Comparison of ENCODE assay signal across 23 cellular contexts in genomic region chr11:69130586-69131566, GRCh38. TPM values are rescaled to one million over a fixed set of nuclear protein-coding genes. Genes with fewer than 3 reads are reported as not detected.
A peak's percentile ranks its signal among the peaks of the same experiment; 100 is the strongest.
DNase-seq lines count a peak whose midpoint lies in the region; ATAC-seq, FAIRE-seq and TF ChIP-seq lines count a peak whose summit lies in the region.
"Had no signal": no experiment of that assay in that cellular context is flagged by ENCODE, and none has a peak within 500 bp of the region (broad histone marks: within the 10 kb centered on the region; RNA-seq: fewer than 3 reads in every experiment).

No MANE protein-coding gene starts in this region.

- CTCF ChIA-PET in H1 (lab: Charles Lee; ENCODE audit: partially characterized antibody) = interaction anchor here (0.6 to 3.3 kb wide), 66 partner anchors 9 to 546 kb away, joined by 3 to 26 read pairs (median 5); partner anchors contain the start of genes MYEOV and SMIM38
- CTCF ChIA-PET in activated CD4-positive, alpha-beta memory T cell treated with anti-CD3 and anti-CD28 coated beads for 36 hours (lab: Charles Lee) = interaction anchor here (1.7 kb wide), 1 partner anchor 29 kb away, joined by 4 read pairs; no protein-coding TSS in a partner anchor

- H3K36me3 Mint-ChIP-seq in activated T-cell treated with anti-CD3 and anti-CD28 coated beads, Interleukin-2, amount 50 U/mL, for 24 hours (ENCODE audit: low read depth) = no peaks in the 10 kb centered on the region
- peaks cover 5% of the 10 kb centered on the region for H3K36me3 Mint-ChIP-seq in activated CD4-positive, alpha-beta memory T cell treated with anti-CD3 and anti-CD28 coated beads for 36 hours
- H3K36me3 Mint-ChIP-seq: natural killer cell treated with Interleukin-12 subunit alpha and Interleukin-12 subunit beta and Interleukin-15 and Interleukin-18, amount 100 ng/mL, for 72 hours had no signal

- peak overlapping the region; percentile 89; the same call in 1 of the 2 replicates for H2BK12ac ChIP-seq in H1 (ENCODE audit: low read depth, low read length)

- no peak overlapping the region for H2BK120ac ChIP-seq in H1 (replicated peaks; ENCODE audit: low read depth, low read length)

- no peaks in the 10 kb centered on the region for H4K20me1 ChIP-seq in H1 (replicated peaks in 1 of 2; ENCODE audit: control insufficient read depth in 1 of 2, insufficient read depth in 2 of 2, low read length in 2 of 2)

- peak overlapping the region; percentile 66 for H4K91ac ChIP-seq in H1 (replicated peaks; ENCODE audit: insufficient read length, low read length)

- TF ChIP-seq POLR2A in H1 (IDR thresholded peaks at IDR 0.05; ENCODE audit: control extremely low read depth in 1 of 2, low read depth in 2 of 2, low read length in 2 of 2) (no peak), right lobe of liver (IDR thresholded peaks at IDR 0.05) (no peak)

- peak; percentile 5 to 29 (median 6) for ATAC-seq in right lobe of liver
- ATAC-seq in upper lobe of right lung = peak; percentile 38
- ATAC-seq: activated naive CD4-positive, alpha-beta T cell treated with anti-CD3 and anti-CD28 coated beads, Interleukin-2, amount 50 U/mL, for 72 hours had no signal

- H3K14ac ChIP-seq in H1 (ENCODE audit: insufficient read length) = no peak overlapping the region

- peak overlapping the region; percentile 94; the same call in 1 of the 2 replicates for H2BK20ac ChIP-seq in H1 (ENCODE audit: low read length)

- no peaks in the 10 kb centered on the region for H3K23me2 ChIP-seq in H1 (ENCODE audit: low read depth, low read length)

- H3K27ac ChIP-seq in H1 (ENCODE audit: low read depth, low read length) (no peak overlapping the region), right lobe of liver (no peak overlapping the region), upper lobe of right lung (no peak overlapping the region)
- H3K27ac ChIP-seq: gastrocnemius medialis, psoas muscle had no signal

- peaks cover 22% of the 10 kb centered on the region for H3K4me1 Mint-ChIP-seq in activated T-cell treated with anti-CD3 and anti-CD28 coated beads, Interleukin-2, amount 50 U/mL, for 24 hours (ENCODE audit: low read depth)
- peaks cover 14% of the 10 kb centered on the region for H3K4me1 Mint-ChIP-seq in activated CD4-positive, alpha-beta memory T cell treated with anti-CD3 and anti-CD28 coated beads for 36 hours (ENCODE audit: low read depth)
- H3K4me1 Mint-ChIP-seq: brain had no signal

- peak overlapping the region; percentile 15; the same call in 1 of the 2 replicates for H3K18ac ChIP-seq in H1 (ENCODE audit: extremely low read depth, low read length)

- H4K8ac ChIP-seq in H1 (ENCODE audit: extremely low read depth, insufficient read depth, low read length) = peak overlapping the region; percentile 68

- peaks cover 0 to 6% (median 2%) of the 10 kb centered on the region in 4 experiments; a peak in 4 of 7 replicates for H3K4me1 ChIP-seq in H1 (replicated peaks in 1 of 4; ENCODE audit: control insufficient read depth in 3 of 4, insufficient read depth in 4 of 4, low read length in 3 of 4)
- H3K4me1 ChIP-seq in right lobe of liver = no peaks in the 10 kb centered on the region
- H3K4me1 ChIP-seq in upper lobe of right lung = peaks cover 5% of the 10 kb centered on the region
- H3K4me1 ChIP-seq: gastrocnemius medialis, psoas muscle had no signal

- no peaks in the 10 kb centered on the region for H3K27me3 Mint-ChIP-seq in activated T-cell treated with anti-CD3 and anti-CD28 coated beads, Interleukin-2, amount 50 U/mL, for 24 hours
- H3K27me3 Mint-ChIP-seq in activated CD4-positive, alpha-beta memory T cell treated with anti-CD3 and anti-CD28 coated beads for 36 hours = no peaks in the 10 kb centered on the region
- H3K27me3 Mint-ChIP-seq: brain; CD4-positive, CD25-positive, alpha-beta regulatory T cell had no signal

- H3K4ac ChIP-seq in H1 (replicated peaks; ENCODE audit: insufficient read length, low read depth, low read length) = no peak overlapping the region

- no peak overlapping the region for H3K4me3 Mint-ChIP-seq in activated T-cell treated with anti-CD3 and anti-CD28 coated beads, Interleukin-2, amount 50 U/mL, for 24 hours
- no peak overlapping the region for H3K4me3 Mint-ChIP-seq in activated CD4-positive, alpha-beta memory T cell treated with anti-CD3 and anti-CD28 coated beads for 36 hours
- H3K4me3 Mint-ChIP-seq: brain; CD4-positive, CD25-positive, alpha-beta regulatory T cell; dendritic cell treated with granulocyte-macrophage colony-stimulating factor and Interleukin-4, amounts not matched to agents 40 ng/mL and 50 ng/mL, for 4 days; natural killer cell treated with Interleukin-12 subunit alpha and Interleukin-12 subunit beta and Interleukin-15 and Interleukin-18, amount 100 ng/mL, for 72 hours had no signal

- no peaks in the 10 kb centered on the region for H3K79me2 ChIP-seq in H1 (ENCODE audit: control insufficient read depth in 1 of 2, insufficient read depth in 2 of 2, low read length in 2 of 2)

- no peak for TF ChIP-seq EP300 in H1 (IDR thresholded peaks at IDR 0.05; ENCODE audit: borderline replicate concordance in 1 of 2, low read depth in 2 of 2, low read length in 2 of 2)

- TF ChIP-seq RAD21 in H1 (IDR thresholded peaks at IDR 0.05 in 1 of 2, conservative IDR thresholded peaks at IDR 0.05 in 1 of 2; ENCODE audit: low read depth in 2 of 2, low read length in 2 of 2) = no peak

- H3K56ac ChIP-seq in H1 (replicated peaks; ENCODE audit: insufficient read length, low read depth, low read length) = no peak overlapping the region

- DNase-seq in activated T-cell treated with anti-CD3 and anti-CD28 coated beads, Interleukin-2, amount 50 U/mL, for 24 hours = peak; percentile 24
- DNase-seq in activated T-cell treated with anti-CD3 and anti-CD28 coated beads for 4 hours (no peak), H1 (ENCODE audit: low read depth in 1 of 2, low spot score in 2 of 2) (no peak), right lobe of liver (no peak), upper lobe of right lung (peak; percentile 60), C1 segment of cervical spinal cord (lab: John Stamatoyannopoulos, UW) (no peak), KG1 (lab: John Stamatoyannopoulos, UW) (no peak)
- DNase-seq in activated CD4-positive, alpha-beta memory T cell treated with anti-CD3 and anti-CD28 coated beads for 36 hours = no peak
- DNase-seq: activated CD4-positive, alpha-beta T cell treated with anti-CD3 and anti-CD28 coated beads, Interleukin-2, amount 50 U/mL, for 1 hour; activated T-cell treated with anti-CD3 and anti-CD28 coated beads, Interleukin-2, amount 50 U/mL, for 1 hour; CD4-positive, CD25-positive, alpha-beta regulatory T cell; DMS79; gastrocnemius medialis; MV-4-11; stimulated activated naive CD4-positive, alpha-beta T cell had no signal

- no peak overlapping the region for H3K4me3 ChIP-seq in H1 (ENCODE audit: extremely low read depth in 1 of 4, insufficient read depth in 2 of 4, low read depth in 3 of 4, low read length in 4 of 4)
- H3K4me3 ChIP-seq in right lobe of liver = no peak overlapping the region
- H3K4me3 ChIP-seq in upper lobe of right lung = no peak overlapping the region
- H3K4me3 ChIP-seq: gastrocnemius medialis, lung, psoas muscle had no signal

- FAIRE-seq in H1 (lab: Jason Lieb, UNC) = no peak
- FAIRE-seq: A204.1 had no signal

- H2AFZ ChIP-seq in H1 (ENCODE audit: low read length) = no peak overlapping the region

- no peaks in the 10 kb centered on the region for H3K79me1 ChIP-seq in H1 (ENCODE audit: low read depth, low read length)

- H3K9me3 ChIP-seq in H1 (ENCODE audit: insufficient read depth in 2 of 2, low read depth in 1 of 2, low read length in 1 of 2) (peaks cover 11 to 16% of the 10 kb centered on the region in 2 experiments), right lobe of liver (no peaks in the 10 kb centered on the region), upper lobe of right lung (no peaks in the 10 kb centered on the region)

- peaks cover 22% of the 10 kb centered on the region for H3K9me3 Mint-ChIP-seq in activated T-cell treated with anti-CD3 and anti-CD28 coated beads, Interleukin-2, amount 50 U/mL, for 24 hours
- H3K9me3 Mint-ChIP-seq in activated CD4-positive, alpha-beta memory T cell treated with anti-CD3 and anti-CD28 coated beads for 36 hours = peaks cover 22% of the 10 kb centered on the region
- H3K9me3 Mint-ChIP-seq: natural killer cell treated with Interleukin-12 subunit alpha and Interleukin-12 subunit beta and Interleukin-15 and Interleukin-18, amount 100 ng/mL, for 72 hours had no signal

- POLR2A ChIA-PET in H1 (lab: Charles Lee; ENCODE audit: partially characterized antibody) = interaction anchor here (1.3 to 3.0 kb wide), 3 partner anchors 9 to 507 kb away, joined by 3 to 13 read pairs (median 5); no protein-coding TSS in a partner anchor
- POLR2A ChIA-PET in activated CD4-positive, alpha-beta memory T cell treated with anti-CD3 and anti-CD28 coated beads for 36 hours (lab: Charles Lee) = no interaction called here

- H3K27ac Mint-ChIP-seq in activated T-cell treated with anti-CD3 and anti-CD28 coated beads, Interleukin-2, amount 50 U/mL, for 24 hours = no peak overlapping the region
- no peak overlapping the region for H3K27ac Mint-ChIP-seq in activated CD4-positive, alpha-beta memory T cell treated with anti-CD3 and anti-CD28 coated beads for 36 hours
- H3K27ac Mint-ChIP-seq: activated naive CD4-positive, alpha-beta T cell treated with anti-CD3 and anti-CD28 coated beads, Interleukin-2, amount 50 U/mL, for 72 hours; dendritic cell treated with granulocyte-macrophage colony-stimulating factor and Interleukin-4, amounts not matched to agents 40 ng/mL and 50 ng/mL, for 4 days; natural killer cell treated with Interleukin-12 subunit alpha and Interleukin-12 subunit beta and Interleukin-15 and Interleukin-18, amount 100 ng/mL, for 72 hours had no signal

- H3K27me3 ChIP-seq in H1 (replicated peaks in 1 of 4; ENCODE audit: control insufficient read depth in 3 of 4, extremely low read depth in 1 of 4, insufficient read depth in 3 of 4, low read length in 3 of 4) (no peaks in the 10 kb centered on the region; a peak in 1 of 7 replicates), right lobe of liver (no peaks in the 10 kb centered on the region), upper lobe of right lung (no peaks in the 10 kb centered on the region)

- H3K23ac ChIP-seq in H1 (ENCODE audit: insufficient read length) = no peak overlapping the region

- no peak overlapping the region; the same call in 1 of the 2 replicates for H2BK5ac ChIP-seq in H1 (ENCODE audit: low read depth, low read length)

- no peak overlapping the region for H3K9ac ChIP-seq in H1 (replicated peaks in 1 of 4; ENCODE audit: extremely low read depth in 1 of 4, low read depth in 3 of 4, low read length in 3 of 4)

- no peak overlapping the region for H2AK5ac ChIP-seq in H1 (ENCODE audit: low read depth, low read length)

- intact Hi-C loops in right lobe of liver (cut with DNase I) (no loop called here), upper lobe of right lung (cut with DNase I) (no loop called here)
- intact Hi-C loops in activated CD4-positive, alpha-beta memory T cell treated with anti-CD3 and anti-CD28 coated beads for 36 hours (cut with micrococcal nuclease) = no loop called here

- H4K5ac ChIP-seq in H1 (ENCODE audit: insufficient read length, low read depth, low read length) = no peak overlapping the region

- no peak for TF ChIP-seq CTCF in H1 (IDR thresholded peaks at IDR 0.05; ENCODE audit: control extremely low read depth in 1 of 3, insufficient read depth in 1 of 3, low read depth in 1 of 3, low read length in 3 of 3)
- no peak for TF ChIP-seq CTCF in right lobe of liver (IDR thresholded peaks at IDR 0.05)
- no peak for TF ChIP-seq CTCF in upper lobe of right lung (IDR thresholded peaks at IDR 0.05)

- H2BK15ac ChIP-seq in H1 (ENCODE audit: low read length) = 0 out of 2 replicates have a peak overlapping the region, but pooled peaks have one; percentile 12

- 84% methylated on average over 21 of the region's 22 CpGs; no CpG with 5 or more reads in 1 of the 2 experiments for WGBS in H1 (ENCODE audit: extremely low coverage in 1 of 2, insufficient coverage in 1 of 2, insufficient read length in 1 of 2, insufficient replicate concordance in 2 of 2, low coverage in 1 of 2, low lambda C conversion rate in 2 of 2, missing lambda C conversion rate in 1 of 2), 2 experiments
- 69% methylated on average over 7 of the region's 22 CpGs for WGBS in right lobe of liver (ENCODE audit: insufficient coverage, low coverage, low lambda C conversion rate, missing lambda C conversion rate)

- no peak overlapping the region for H3K4me2 ChIP-seq in H1 (ENCODE audit: insufficient read depth in 1 of 2, low read depth in 2 of 2, low read length in 2 of 2)

- H3K36me3 ChIP-seq in H1 (ENCODE audit: control insufficient read depth in 2 of 4, insufficient read depth in 4 of 4, low read length in 3 of 4) = no peaks in the 10 kb centered on the region
- H3K36me3 ChIP-seq in right lobe of liver = no peaks in the 10 kb centered on the region
- no peaks in the 10 kb centered on the region for H3K36me3 ChIP-seq in upper lobe of right lung
- H3K36me3 ChIP-seq: gastrocnemius medialis had no signal

RNA-seq across cellular contexts. Expression of gene SMIM38, which starts 24.9 kb away (rescaled TPM):
- 0.15 and 0.20 TPM in 2 replicates for total RNA-seq in H1 (2021; fragmentation: NEBNext Ultra II Directional; extraction: Animal tissue kit (Norgen Biotek cat#: 25700))
- 0.17 TPM in 2 replicates for polyA plus RNA-seq in H1 (2011; rRNA removed)
- polyA plus RNA-seq in H1 (2011; cell fraction: cytosol; rRNA removed) = 0.13 TPM
- 1.6 TPM for polyA plus RNA-seq in H1 (2011; cell fraction: nucleus; rRNA removed)
- polyA plus RNA-seq in H1 (2012, experiment 1 of 2) = 0.26 to 0.81 TPM (median 0.35 TPM) in 4 replicates
- polyA plus RNA-seq in H1 (2012, experiment 2 of 2) = not detected
- polyA plus RNA-seq in H1 (2013, experiment 1 of 2) = 0.04 TPM
- polyA plus RNA-seq in H1 (2013, experiment 2 of 2) = 0.07 TPM
- 0.38 and 0.44 TPM in 2 replicates for polyA minus RNA-seq in H1 (2011; rRNA and poly(A)+ RNA removed)
- 0.51 TPM for polyA minus RNA-seq in H1 (2011; cell fraction: cytosol; rRNA and poly(A)+ RNA removed)
- polyA minus RNA-seq in H1 (2011; cell fraction: nucleus; rRNA and poly(A)+ RNA removed) = 0.60 TPM
- total RNA-seq in right lobe of liver (not detected), upper lobe of right lung (not detected)
- 1 to 10 TPM; 1.5 to 1.8 TPM for total RNA-seq in activated CD4-positive, alpha-beta memory T cell treated with anti-CD3 and anti-CD28 coated beads for 36 hours
- total RNA-seq: epithelial cell of proximal tubule had no signal

Comparison
In these comparisons a context has a peak if more than half of its experiments do, and no peak if none do; other contexts are left out.
1. DNase-seq: peak in activated T-cell treated with anti-CD3 and anti-CD28 coated beads, Interleukin-2, amount 50 U/mL, for 24 hours (single experiment) and upper lobe of right lung (single experiment); none in activated T-cell treated with anti-CD3 and anti-CD28 coated beads for 4 hours (single experiment), H1 (0 of 2), right lobe of liver (0 of 3), C1 segment of cervical spinal cord (0 of 14), KG1 (single experiment) and activated CD4-positive, alpha-beta memory T cell treated with anti-CD3 and anti-CD28 coated beads for 36 hours (single experiment).